Comparison of ENCODE assay signal across 24 cellular contexts in genomic region chr19:51346742-51347141, GRCh38. TPM values are rescaled to one million over a fixed set of nuclear protein-coding genes. Genes with fewer than 3 reads are reported as not detected.
"Had no signal": no experiment of that assay in that cellular context is flagged by ENCODE, and none has a peak within 500 bp of the region (broad histone marks: within the 10 kb centered on the region; RNA-seq: fewer than 3 reads in every experiment).

No MANE protein-coding gene starts in this region.

- FAIRE-seq: colon, TTC549, urothelium cell line had no signal

- H3K27me3 ChIP-seq: foreskin keratinocyte, right atrium auricular region, tibial nerve had no signal

- H3K36me3 ChIP-seq: prostate gland had no signal

- H3K4me3 ChIP-seq: left ventricle myocardium inferior, prostate gland, right atrium auricular region, tibial nerve had no signal

- H3K9me3 ChIP-seq: left ventricle myocardium inferior, prostate gland, right atrium auricular region, tibial nerve had no signal

- H3K4me1 ChIP-seq: left ventricle myocardium inferior, prostate gland, right atrium auricular region, tibial nerve had no signal

- H3K27ac ChIP-seq: foreskin keratinocyte, left ventricle myocardium inferior, prostate gland, right atrium auricular region, tibial nerve had no signal

- DNase-seq: activated CD4-positive, alpha-beta T cell treated with anti-CD3 and anti-CD28 coated beads for 36 hours; activated CD4-positive, alpha-beta T cell treated with anti-CD3 and anti-CD28 coated beads, Interleukin-2, amount 50 U/mL, for 48 hours; activated CD8-positive, alpha-beta memory T cell treated with anti-CD3 and anti-CD28 coated beads, Interleukin-2, amount 10 ng/mL, durations not matched to agents 7 days and 5 days; activated naive CD4-positive, alpha-beta T cell; activated naive CD8-positive, alpha-beta T cell treated with anti-CD3 and anti-CD28 coated beads for 36 hours; amniotic stem cell; central memory CD4-positive, alpha-beta T cell; foreskin keratinocyte; left ventricle myocardium inferior; mammary epithelial cell; midbrain; stimulated activated naive CD8-positive, alpha-beta T cell treated with anti-CD3 and anti-CD28 coated beads, Interleukin-15, Interleukin-2, amounts not matched to agents 100 U/mL and 50 U/mL, for 24 hours had no signal

- ATAC-seq: activated CD4-positive, alpha-beta T cell treated with anti-CD3 and anti-CD28 coated beads for 36 hours; activated CD8-positive, alpha-beta memory T cell treated with anti-CD3 and anti-CD28 coated beads, Interleukin-2, amount 10 ng/mL, durations not matched to agents 7 days and 5 days; foreskin keratinocyte; stimulated activated naive CD8-positive, alpha-beta T cell treated with anti-CD3 and anti-CD28 coated beads, Interleukin-15, Interleukin-2, amounts not matched to agents 100 U/mL and 50 U/mL, for 24 hours; WTC11 had no signal

RNA-seq across cellular contexts. Expression of gene CLDND2, which starts 22.1 kb away (rescaled TPM):
- total RNA-seq: epithelial cell of proximal tubule, fibroblast of lung, kidney epithelial cell, mammary epithelial cell, omental fat pad, right atrium auricular region, skeletal muscle tissue, tibial nerve had no signal
- polyA plus RNA-seq: fibroblast of lung, mammary epithelial cell had no signal

RNA-seq across cellular contexts. Expression of gene NKG7, which starts 25.7 kb away (rescaled TPM):
- total RNA-seq: epithelial cell of proximal tubule, fibroblast of lung, foreskin keratinocyte, kidney epithelial cell, mammary epithelial cell, skeletal muscle tissue had no signal
- polyA plus RNA-seq: fibroblast of lung, foreskin keratinocyte, mammary epithelial cell had no signal

RNA-seq across cellular contexts. Expression of gene IGLON5, which starts 35.3 kb away (rescaled TPM):
- total RNA-seq: fibroblast of lung, foreskin keratinocyte, left ventricle myocardium inferior, mammary epithelial cell, skeletal muscle tissue had no signal
- polyA plus RNA-seq: fibroblast of lung, foreskin keratinocyte, mammary epithelial cell had no signal
